In genomic region chr10:69803809-69804208, GRCh38 we compare ENCODE assay signal across 15 cellular contexts. TPM values are rescaled to one million over a fixed set of nuclear protein-coding genes. Genes with fewer than 3 reads are reported as not detected.
DNase-seq lines count a peak whose midpoint lies in the region; ATAC-seq, FAIRE-seq and TF ChIP-seq lines count a peak whose summit lies in the region.
"Had no signal": no experiment of that assay in that cellular context is flagged by ENCODE, and none has a peak within 500 bp of the region (broad histone marks: within the 10 kb centered on the region; RNA-seq: fewer than 3 reads in every experiment).

No MANE protein-coding gene starts in this region.

- H4K20me1 ChIP-seq in GM23248 (ENCODE audit: insufficient read depth) = no peaks in the 10 kb centered on the region
- no peaks in the 10 kb centered on the region for H4K20me1 ChIP-seq in keratinocyte (ENCODE audit: control insufficient read depth, extremely low read depth, insufficient read depth, low read length)

- H3K4me3 ChIP-seq in GM23248 (peak overlapping the region; percentile 83; the same call in 1 of the 2 replicates), keratinocyte (ENCODE audit: control insufficient read depth in 2 of 3, extremely low read depth in 1 of 3, insufficient read depth in 2 of 3, low read depth in 1 of 3, low read length in 3 of 3) (no peak overlapping the region), skeletal muscle cell (ENCODE audit: low read depth, low read length) (peak overlapping the region; percentile 11)
- H3K4me3 ChIP-seq: breast epithelium had no signal

- dilution Hi-C loops in keratinocyte (cut with MboI; ENCODE audit: extremely low pct_ligation_motif_present, low sequenced_read_pairs) = no loop called here

- no peak for DNase-seq in GM23248
- DNase-seq in astrocyte of the hippocampus (ENCODE audit: low read depth, low spot score) = peak; percentile 14
- DNase-seq in keratinocyte (ENCODE audit: low read depth, low spot score) = no peak
- DNase-seq in skeletal muscle cell (ENCODE audit: low read depth) = no peak
- DNase-seq in GM13977 (ENCODE audit: low spot score) = no peak
- DNase-seq in omental fat pad (ENCODE audit: low spot score) = no peak
- DNase-seq: activated CD4-positive, CD25-positive, alpha-beta regulatory T cell treated with anti-CD3 and anti-CD28 coated beads, Interleukin-2, amount 50 U/mL, for 72 hours; activated naive CD4-positive, alpha-beta T cell; RPMI8226 had no signal

- H2AFZ ChIP-seq in GM23248 (0 out of 2 replicates have a peak overlapping the region, but pooled peaks have one; percentile 88), keratinocyte (ENCODE audit: control insufficient read depth, low read length) (no peak overlapping the region)

- TF ChIP-seq CTCF in keratinocyte (optimal IDR thresholded peaks at IDR 0.05 in 1 of 3, IDR thresholded peaks at IDR 0.05 in 1 of 3, conservative IDR thresholded peaks at IDR 0.05 in 1 of 3; ENCODE audit: extremely low read depth in 1 of 3, insufficient read depth in 2 of 3, low read length in 3 of 3) (no peak), GM13977 (IDR thresholded peaks at IDR 0.05; ENCODE audit: extremely low read depth, insufficient read depth, missing control alignments) (no peak), omental fat pad (IDR thresholded peaks at IDR 0.05) (no peak)

- no peaks in the 10 kb centered on the region for H3K9me2 ChIP-seq in GM23248 (ENCODE audit: insufficient read depth)

- in situ Hi-C loops in GM23248 (cut with MboI) (no loop called here), GM13977 (cut with MboI; ENCODE audit: low pct_unique_long_range_greater_than_20kb, low sequenced_read_pairs, unreplicated experiment) (no loop called here)

- peaks cover 9% of the 10 kb centered on the region; the same call in 1 of the 2 replicates for H3F3A ChIP-seq in GM23248 (ENCODE audit: insufficient read depth)

- H3K27ac ChIP-seq in GM23248 (no peak overlapping the region), keratinocyte (ENCODE audit: control insufficient read depth, insufficient read depth, low read length) (no peak overlapping the region)
- H3K27ac ChIP-seq: breast epithelium had no signal

- no peaks in the 10 kb centered on the region for H3K36me3 ChIP-seq in GM23248 (ENCODE audit: low read depth)
- no peaks in the 10 kb centered on the region for H3K36me3 ChIP-seq in keratinocyte (ENCODE audit: control insufficient read depth in 2 of 2, extremely low read depth in 1 of 2, insufficient read depth in 2 of 2, low read length in 2 of 2)
- H3K36me3 ChIP-seq: breast epithelium, thoracic aorta had no signal

- ATAC-seq in HG03025 (IDR thresholded peaks at IDR 0.05; ENCODE audit: low FRiP score, unreplicated experiment) (no peak), omental fat pad (ENCODE audit: low FRiP score) (no peak), HG03095 (IDR thresholded peaks at IDR 0.05; ENCODE audit: unreplicated experiment) (no peak)

- peaks cover 20% of the 10 kb centered on the region; the same call in 1 of the 2 replicates for H3K79me2 ChIP-seq in GM23248 (ENCODE audit: insufficient read depth)
- no peaks in the 10 kb centered on the region for H3K79me2 ChIP-seq in keratinocyte (ENCODE audit: control insufficient read depth, insufficient read depth, low read length)

- H3K9me1 ChIP-seq in keratinocyte (ENCODE audit: control insufficient read depth, extremely low read depth, insufficient read depth, low read length) = no peaks in the 10 kb centered on the region

- FAIRE-seq in keratinocyte (lab: Jason Lieb, UNC) = peak; percentile 29
- FAIRE-seq: D721Med, HTR-8/SVneo had no signal

- peak overlapping the region; percentile 99 for H3K4me2 ChIP-seq in GM23248 (ENCODE audit: unreplicated experiment)
- H3K4me2 ChIP-seq in keratinocyte (ENCODE audit: control insufficient read depth, extremely low read depth, insufficient read depth, low read depth, low read length) = peak overlapping the region; percentile 98

- H3K9ac ChIP-seq in GM23248 = no peak overlapping the region
- H3K9ac ChIP-seq in keratinocyte (ENCODE audit: control insufficient read depth, extremely low read depth, insufficient read depth, low read length) = no peak overlapping the region

- WGBS in GM23248 (ENCODE audit: low coverage in 1 of 2, low lambda C conversion rate in 2 of 2, missing lambda C conversion rate in 2 of 2), 2 experiments = 96% methylated on average over 7 of the region's 7 CpGs

- H3K9me3 ChIP-seq in GM23248 (ENCODE audit: low read depth) (no peaks in the 10 kb centered on the region), keratinocyte (ENCODE audit: control insufficient read depth, low read depth, low read length) (no peaks in the 10 kb centered on the region)
- H3K9me3 ChIP-seq: breast epithelium, thoracic aorta had no signal

- no peaks in the 10 kb centered on the region for H3K27me3 ChIP-seq in GM23248 (replicated peaks; ENCODE audit: insufficient read depth)
- H3K27me3 ChIP-seq in keratinocyte (ENCODE audit: control insufficient read depth, extremely low read depth, insufficient read depth, low read length) = no peaks in the 10 kb centered on the region

- peaks cover 12% of the 10 kb centered on the region for H3K4me1 ChIP-seq in GM23248 (ENCODE audit: insufficient read depth)
- peaks cover 24% of the 10 kb centered on the region for H3K4me1 ChIP-seq in keratinocyte (ENCODE audit: control insufficient read depth, extremely low read depth, insufficient read depth, low read length)

RNA-seq across cellular contexts. Expression of gene COL13A1, which starts 2.1 kb away (rescaled TPM):
- 17.2 and 17.3 TPM in 2 replicates for total RNA-seq in GM23248 (2014; rRNA removed; shearing (Covaris generic))
- polyA plus RNA-seq in GM23248 (2016; fragmentation: Nextera tagmentation; extraction: Ambion mirVana) (12.8 and 15.2 TPM in 2 replicates), keratinocyte (0.89 to 3.2 TPM (median 1.5 TPM) in 3 replicates)
- polyA plus RNA-seq in keratinocyte (2011; ENCODE audit: low read depth) = 0.30 TPM
- 0.51 and 0.55 TPM in 2 replicates for polyA plus RNA-seq in keratinocyte (2011; cell fraction: cytosol; rRNA removed)
- 2.0 and 4.9 TPM in 2 replicates for polyA plus RNA-seq in keratinocyte (2011; cell fraction: nucleus; rRNA removed)
- polyA plus RNA-seq in keratinocyte (2012; ENCODE audit: low replicate concordance) = 0.63 and 3.5 TPM in 2 replicates
- polyA minus RNA-seq in keratinocyte = 0.20 to 0.67 TPM (median 0.52 TPM) in 3 replicates
- not detected for polyA minus RNA-seq in keratinocyte (2011; cell fraction: cytosol; rRNA and poly(A)+ RNA removed)
- 2.3 and 2.5 TPM in 2 replicates for polyA minus RNA-seq in keratinocyte (2011; cell fraction: nucleus; rRNA and poly(A)+ RNA removed)
- under 1 TPM in 2 of 4 donors, not detected in 2; 0.46 to 0.60 TPM for total RNA-seq in omental fat pad

Comparison
In these comparisons a context has a peak if more than half of its experiments do, and no peak if none do; other contexts are left out.
1. H3K4me3 ChIP-seq: peak in GM23248 (single experiment) and skeletal muscle cell (single experiment); none in keratinocyte (0 of 3).
2. RNA of gene COL13A1, which starts 2.1 kb away (total RNA-seq): 17.2 to 17.3 TPM in GM23248; 0.46 to 0.60 TPM in omental fat pad; every median in the first group is over 10 times any median in the second.